25 cellular contexts compared by ENCODE assay signal in genomic region chr1:154776339-154776605, GRCh38.
"Had no signal": no experiment of that assay in that cellular context is flagged by ENCODE, and none has a peak within 500 bp of the region (broad histone marks: within the 10 kb centered on the region; RNA-seq: fewer than 3 reads in every experiment).

No MANE protein-coding gene starts in this region.

- H3K4me3 ChIP-seq: breast epithelium, SK-N-MC had no signal

- DNase-seq: activated CD4-positive, alpha-beta T cell treated with anti-CD3 and anti-CD28 coated beads for 4 hours; activated CD4-positive, alpha-beta T cell treated with anti-CD3 and anti-CD28 coated beads, Interleukin-2, amount 50 U/mL, for 4 hours; activated CD8-positive, alpha-beta memory T cell treated with anti-CD3 and anti-CD28 coated beads, Interleukin-2, amount 50 U/mL, for 48 hours; activated CD8-positive, alpha-beta T cell treated with anti-CD3 and anti-CD28 coated beads, Interleukin-2, amount 10 ng/mL, durations not matched to agents 7 days and 5 days; activated gamma-delta T cell; activated naive CD4-positive, alpha-beta T cell treated with anti-CD3 and anti-CD28 coated beads, Interleukin-2, amount 10 ng/mL, durations not matched to agents 7 days and 5 days; activated naive CD8-positive, alpha-beta T cell treated with anti-CD3 and anti-CD28 coated beads for 36 hours; activated T-cell treated with anti-CD3 and anti-CD28 coated beads, Interleukin-2, amount 50 U/mL, for 1 hour; central memory CD4-positive, alpha-beta T cell; NCI-H1092; NCI-H1694; NCI-H2029; NCI-H345; NCI-H510A; NK-92 treated with Interleukin-12 subunit alpha and Interleukin-12 subunit beta, amount 100 ng/mL, for 24 hours; OCI-M1; RPMI8226; T-cell; T-helper 2 cell; T1000; WERI-Rb-1 had no signal

- H3K27me3 Mint-ChIP-seq: activated naive CD8-positive, alpha-beta T cell treated with anti-CD3 and anti-CD28 coated beads for 36 hours; T-cell had no signal

- H3K4me1 Mint-ChIP-seq: activated naive CD4-positive, alpha-beta T cell treated with anti-CD3 and anti-CD28 coated beads, Interleukin-2, amount 10 ng/mL, durations not matched to agents 7 days and 5 days had no signal

- H3K27me3 ChIP-seq: breast epithelium had no signal

- ATAC-seq: activated CD8-positive, alpha-beta T cell treated with anti-CD3 and anti-CD28 coated beads, Interleukin-2, amount 10 ng/mL, durations not matched to agents 7 days and 5 days; Right ventricle myocardium inferior; T-cell had no signal

- H3K4me3 Mint-ChIP-seq: activated CD8-positive, alpha-beta T cell treated with anti-CD3 and anti-CD28 coated beads, Interleukin-2, amount 10 ng/mL, durations not matched to agents 7 days and 5 days; activated naive CD4-positive, alpha-beta T cell treated with anti-CD3 and anti-CD28 coated beads, Interleukin-2, amount 10 ng/mL, durations not matched to agents 7 days and 5 days; activated naive CD8-positive, alpha-beta T cell treated with anti-CD3 and anti-CD28 coated beads for 36 hours; T-cell had no signal

- H3K9me3 Mint-ChIP-seq: T-cell had no signal

- H3K36me3 Mint-ChIP-seq: activated naive CD8-positive, alpha-beta T cell treated with anti-CD3 and anti-CD28 coated beads for 36 hours; T-cell had no signal

- H3K27ac Mint-ChIP-seq: activated CD8-positive, alpha-beta T cell treated with anti-CD3 and anti-CD28 coated beads, Interleukin-2, amount 10 ng/mL, durations not matched to agents 7 days and 5 days; activated naive CD4-positive, alpha-beta T cell treated with anti-CD3 and anti-CD28 coated beads, Interleukin-2, amount 10 ng/mL, durations not matched to agents 7 days and 5 days; activated naive CD8-positive, alpha-beta T cell treated with anti-CD3 and anti-CD28 coated beads for 36 hours; T-cell had no signal

- H3K4me1 ChIP-seq: breast epithelium had no signal

- H3K36me3 ChIP-seq: breast epithelium, WERI-Rb-1 had no signal

- H3K9ac ChIP-seq: KMS-11 had no signal

- H3K27ac ChIP-seq: breast epithelium, KMS-11, SK-N-MC, WERI-Rb-1 had no signal

- H3K4me2 ChIP-seq: KMS-11 had no signal

- H3K9me3 ChIP-seq: breast epithelium had no signal
